Comparison of ENCODE assay signal across 8 cellular contexts in genomic region chr10:124388823-124389612, GRCh38. TPM values are rescaled to one million over a fixed set of nuclear protein-coding genes. Genes with fewer than 3 reads are reported as not detected.
DNase-seq lines count a peak whose midpoint lies in the region; ATAC-seq and TF ChIP-seq lines count a peak whose summit lies in the region.

No MANE protein-coding gene starts in this region.

- no peaks in the 10 kb centered on the region for H3K27me3 ChIP-seq in mammary epithelial cell (ENCODE audit: insufficient read depth, low read length)
- no peaks in the 10 kb centered on the region for H3K27me3 ChIP-seq in skeletal muscle tissue (ENCODE audit: control insufficient read depth in 3 of 3, insufficient read depth in 3 of 3, low read length in 3 of 3)

- intact Hi-C loops in mammary epithelial cell (cut with micrococcal nuclease): loop anchor here (1.0 to 5.0 kb wide), 5 partner anchors 93 to 806 kb away; partner anchors contain the start of gene CHST15

- ATAC-seq in HG02870 (IDR thresholded peaks at IDR 0.05; ENCODE audit: unreplicated experiment): peak; percentile 89
- peak; percentile 82 for ATAC-seq in WTC11

- no TSS peak for BruUV-seq in mammary epithelial cell (replicated peaks; lab: Mats Ljungman, UMichigan)

- 15% methylated on average over 22 of the region's 74 CpGs for WGBS in mammary epithelial cell (ENCODE audit: low coverage, missing lambda C conversion rate)

- CTCF ChIA-PET in WTC11 (lab: Charles Lee): interaction anchor here (0.5 to 4.9 kb wide), 96 partner anchors 9 to 1658 kb away, joined by 3 to 128 read pairs (median 4); partner anchors contain the start of genes CPXM2, NKX1-2 and OAT
- CTCF ChIA-PET in mammary epithelial cell (lab: Charles Lee; ENCODE audit: low non-redundant PET): interaction anchor here (0.5 to 1.2 kb wide), 9 partner anchors 10 to 395 kb away, joined by 3 to 14 read pairs (median 4); no protein-coding TSS in a partner anchor

- no peaks in the 10 kb centered on the region for H3K36me3 Mint-ChIP-seq in WTC11

- peak overlapping the region; percentile 14 to 33 (median 17) for H3K4me3 ChIP-seq in mammary epithelial cell (replicated peaks in 1 of 3; ENCODE audit: insufficient read depth in 1 of 3, low read depth in 2 of 3, low read length in 3 of 3)
- H3K4me3 ChIP-seq in skeletal muscle tissue (ENCODE audit: low read length in 3 of 3): peak overlapping the region; percentile 43 to 77 (median 54)

- no peaks in the 10 kb centered on the region for H3K9me3 Mint-ChIP-seq in WTC11

- no peak overlapping the region for H3K27ac Mint-ChIP-seq in WTC11

- no peak overlapping the region for H3K9ac ChIP-seq in mammary epithelial cell (ENCODE audit: insufficient read depth, low read length)
- peak overlapping the region; percentile 64 to 83 (median 77) for H3K9ac ChIP-seq in skeletal muscle tissue (ENCODE audit: low read depth in 1 of 3, low read length in 3 of 3)

- dilution Hi-C loops in mammary epithelial cell (cut with HindIII; ENCODE audit: low sequenced_read_pairs): no loop called here

- peak overlapping the region; percentile 74 for H3K4me2 ChIP-seq in mammary epithelial cell (ENCODE audit: insufficient read depth, low read depth, low read length)

- DNase-seq in NCI-H2029 (lab: John Stamatoyannopoulos, UW) (peak; percentile 48), NCI-H2029 treated with DMSO at 0.1 percent for 48 hours (lab: John Stamatoyannopoulos, UW) (no peak), NCI-H2081 (lab: John Stamatoyannopoulos, UW) (peak; percentile 51 to 83), WTC11 (ENCODE audit: low spot score) (peak; percentile 93), mammary epithelial cell (peak; percentile 72), iPS-NIHi11 (ENCODE audit: low spot score) (peak; percentile 100)

- H3K4me1 ChIP-seq in mammary epithelial cell (ENCODE audit: insufficient read depth, low read length) (peaks cover 13% of the 10 kb centered on the region), skeletal muscle tissue (ENCODE audit: control insufficient read depth in 3 of 3, insufficient read depth in 3 of 3, low read length in 3 of 3) (peaks cover 0 to 8% (median 7%) of the 10 kb centered on the region in 3 donors)

- H3K9me3 ChIP-seq in mammary epithelial cell (replicated peaks; ENCODE audit: insufficient read depth, low read length) (no peaks in the 10 kb centered on the region), skeletal muscle tissue (ENCODE audit: control insufficient read depth in 3 of 3, low read length in 3 of 3) (no peaks in the 10 kb centered on the region)

- H3K27ac ChIP-seq in mammary epithelial cell (ENCODE audit: insufficient read depth, low read depth, low read length): no peak overlapping the region
- no peak overlapping the region for H3K27ac ChIP-seq in skeletal muscle tissue (ENCODE audit: low read depth, low read length)

- H3K36me3 ChIP-seq in mammary epithelial cell (ENCODE audit: insufficient read depth, low read length): no peaks in the 10 kb centered on the region
- H3K36me3 ChIP-seq in skeletal muscle tissue (ENCODE audit: control insufficient read depth in 3 of 3, insufficient read depth in 3 of 3, low read length in 3 of 3): no peaks in the 10 kb centered on the region

- in situ Hi-C loops in mammary epithelial cell (cut with MboI; ENCODE audit: low sequenced_read_pairs in 2 of 2): loop anchor here (5.0 to 25.0 kb wide), 3 partner anchors 302 to 804 kb away; partner anchors contain the start of gene CHST15 (in 1 of the 2)

- peak overlapping the region; percentile 68 for H2AFZ ChIP-seq in mammary epithelial cell (ENCODE audit: low read depth, low read length)

- POLR2A ChIA-PET in WTC11 (lab: Charles Lee): interaction anchor here (1.2 kb wide), 1 partner anchor 14 kb away, joined by 3 read pairs; no protein-coding TSS in a partner anchor

- H3K79me2 ChIP-seq in mammary epithelial cell (ENCODE audit: insufficient read depth, low read length): no peaks in the 10 kb centered on the region

- H3K4me1 Mint-ChIP-seq in WTC11: peaks cover 17% of the 10 kb centered on the region

- H3K4me3 Mint-ChIP-seq in WTC11: peak overlapping the region; percentile 53

- H3K27me3 Mint-ChIP-seq in WTC11 (ENCODE audit: low read depth): peaks cover 10% of the 10 kb centered on the region

- no peaks in the 10 kb centered on the region for H4K20me1 ChIP-seq in mammary epithelial cell (ENCODE audit: insufficient read depth, low read length)

- TF ChIP-seq CTCF in WTC11 (IDR thresholded peaks at IDR 0.05) (peak; percentile 92), mammary epithelial cell (conservative IDR thresholded peaks at IDR 0.05 in 1 of 2, IDR thresholded peaks at IDR 0.05 in 1 of 2; ENCODE audit: extremely low read depth in 1 of 2, insufficient read depth in 1 of 2, low read depth in 1 of 2, low read length in 2 of 2) (peak; percentile 62 to 91)

TF ChIP-seq in WTC11, 78 proteins besides CTCF, POLR2A, EP300 and RAD21 (continues in another document):
- TF ChIP-seq CDX4 (CRISPR knock-in tag; IDR thresholded peaks at IDR 0.05; ENCODE audit: borderline replicate concordance) (no peak), HMGA2 (CRISPR knock-in tag; IDR thresholded peaks at IDR 0.05) (no peak), TP53 (CRISPR knock-in tag; IDR thresholded peaks at IDR 0.05) (0 out of 2 replicates have a peak, but pooled peaks have one; percentile 27), OVOL2 (CRISPR knock-in tag; IDR thresholded peaks at IDR 0.05; ENCODE audit: borderline replicate concordance) (no peak), TEAD1 (CRISPR knock-in tag; IDR thresholded peaks at IDR 0.05) (0 out of 2 replicates have a peak, but pooled peaks have one; percentile 6), ESRRA (CRISPR knock-in tag; IDR thresholded peaks at IDR 0.05; ENCODE audit: borderline replicate concordance) (0 out of 2 replicates have a peak, but pooled peaks have one; percentile 34), FOXK1 (CRISPR knock-in tag; IDR thresholded peaks at IDR 0.05) (no peak), ZBTB43 (CRISPR knock-in tag; IDR thresholded peaks at IDR 0.05) (no peak), NFATC4 (CRISPR knock-in tag; IDR thresholded peaks at IDR 0.05) (no peak), HMGXB4 (CRISPR knock-in tag; IDR thresholded peaks at IDR 0.05) (peak; percentile 79; the same call in 1 of the 2 replicates), SOX15 (CRISPR knock-in tag; IDR thresholded peaks at IDR 0.05) (no peak), GABPB1 (CRISPR knock-in tag; IDR thresholded peaks at IDR 0.05) (0 out of 2 replicates have a peak, but pooled peaks have one; percentile 41), ETV6 (CRISPR knock-in tag; IDR thresholded peaks at IDR 0.05) (peak; percentile 34; the same call in 1 of the 2 replicates), E2F5 (CRISPR knock-in tag; IDR thresholded peaks at IDR 0.05) (no peak), ZNF416 (CRISPR knock-in tag; IDR thresholded peaks at IDR 0.05) (no peak), SMAD4 (CRISPR knock-in tag; IDR thresholded peaks at IDR 0.05) (no peak), NFE2L1 (CRISPR knock-in tag; IDR thresholded peaks at IDR 0.05) (no peak), IRF2 (CRISPR knock-in tag; IDR thresholded peaks at IDR 0.05; ENCODE audit: borderline replicate concordance, low read depth) (no peak), SP1 (CRISPR knock-in tag; conservative IDR thresholded peaks at IDR 0.05) (peak; percentile 89)

RNA-seq across cellular contexts. Expression of gene OAT, which starts 29.7 kb away (rescaled TPM):
- total RNA-seq in WTC11 (2021): 96.1 to 117 TPM (median 97.4 TPM) in 3 replicates
- total RNA-seq in mammary epithelial cell: 100 to 1,000 TPM; 204 to 225 TPM
- polyA plus RNA-seq in mammary epithelial cell: 215 TPM
- polyA minus RNA-seq in mammary epithelial cell: 162 TPM
- total RNA-seq in skeletal muscle tissue: 106 TPM
